ENCODE assay signal across 1 cellular context in the genomic region with DNA sequence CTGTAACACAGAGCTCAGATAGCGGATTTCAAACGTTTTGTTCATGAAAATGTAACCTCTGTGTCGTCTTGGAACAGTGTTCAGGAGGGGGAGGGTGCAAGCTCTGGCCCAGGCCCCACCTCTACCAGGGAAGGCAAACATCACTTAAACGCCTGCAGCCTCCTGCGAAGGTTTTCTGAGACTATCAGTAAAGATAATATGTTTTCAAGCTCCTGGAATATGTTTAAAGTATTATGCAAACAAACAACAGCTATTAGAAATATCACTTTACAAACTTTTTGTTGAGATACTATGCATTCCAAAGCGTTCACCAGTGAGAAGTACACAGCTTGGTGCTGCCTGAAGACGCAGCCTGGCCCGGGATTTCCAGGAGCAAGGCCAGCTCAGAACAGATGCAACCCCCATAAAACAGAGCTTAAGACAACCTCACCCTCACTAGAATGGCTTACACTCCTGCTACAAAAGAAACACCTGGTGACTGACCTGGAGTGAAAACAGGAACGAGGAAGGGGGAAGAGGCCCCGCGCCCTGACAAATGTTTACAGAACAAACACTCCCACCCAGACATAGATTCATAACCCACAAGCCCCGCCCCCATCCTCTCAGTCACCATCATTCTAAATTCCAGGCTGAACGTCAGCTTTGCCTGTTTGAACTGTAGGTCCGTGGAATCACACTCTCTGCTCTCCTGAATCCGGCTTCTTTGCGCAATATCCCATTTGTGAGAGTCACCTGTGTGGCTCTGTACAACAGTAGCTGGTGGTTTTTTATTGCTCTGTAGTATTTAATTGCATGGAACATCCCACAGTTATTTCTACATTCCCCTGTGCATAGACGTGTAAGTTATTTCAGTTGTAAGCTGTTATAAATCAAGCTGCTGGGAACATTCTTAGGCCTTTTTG.
TF ChIP-seq lines count a peak whose summit lies in the region.

No MANE protein-coding gene starts in this region.

TF ChIP-seq in HepG2, 621 proteins besides CTCF, POLR2A, EP300 and RAD21 (continued from another document and continues in another):
- TF ChIP-seq, protein P1, sequence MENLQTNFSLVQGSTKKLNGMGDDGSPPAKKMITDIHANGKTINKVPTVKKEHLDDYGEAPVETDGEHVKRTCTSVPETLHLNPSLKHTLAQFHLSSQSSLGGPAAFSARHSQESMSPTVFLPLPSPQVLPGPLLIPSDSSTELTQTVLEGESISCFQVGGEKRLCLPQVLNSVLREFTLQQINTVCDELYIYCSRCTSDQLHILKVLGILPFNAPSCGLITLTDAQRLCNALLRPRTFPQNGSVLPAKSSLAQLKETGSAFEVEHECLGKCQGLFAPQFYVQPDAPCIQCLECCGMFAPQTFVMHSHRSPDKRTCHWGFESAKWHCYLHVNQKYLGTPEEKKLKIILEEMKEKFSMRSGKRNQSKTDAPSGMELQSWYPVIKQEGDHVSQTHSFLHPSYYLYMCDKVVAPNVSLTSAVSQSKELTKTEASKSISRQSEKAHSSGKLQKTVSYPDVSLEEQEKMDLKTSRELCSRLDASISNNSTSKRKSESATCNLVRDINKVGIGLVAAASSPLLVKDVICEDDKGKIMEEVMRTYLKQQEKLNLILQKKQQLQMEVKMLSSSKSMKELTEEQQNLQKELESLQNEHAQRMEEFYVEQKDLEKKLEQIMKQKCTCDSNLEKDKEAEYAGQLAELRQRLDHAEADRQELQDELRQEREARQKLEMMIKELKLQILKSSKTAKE (CRISPR knock-in tag; IDR thresholded peaks at IDR 0.05; ENCODE audit: borderline replicate concordance): 0 out of 2 replicates have a peak, but pooled peaks have one; percentile 30
- TF ChIP-seq CREM (IDR thresholded peaks at IDR 0.05) (peak; percentile 46; the same call in 1 of the 2 replicates), CREM (CRISPR knock-in tag; IDR thresholded peaks at IDR 0.05) (no peak), RELA (CRISPR knock-in tag; IDR thresholded peaks at IDR 0.05) (no peak), JDP2 (CRISPR knock-in tag; IDR thresholded peaks at IDR 0.05; ENCODE audit: borderline replicate concordance) (no peak), AKAP8 (CRISPR knock-in tag; IDR thresholded peaks at IDR 0.05) (no peak), ATF1 (CRISPR knock-in tag; IDR thresholded peaks at IDR 0.05) (peak; percentile 63), ZBTB7B (CRISPR knock-in tag; IDR thresholded peaks at IDR 0.05) (no peak), ZNF12 (CRISPR knock-in tag; IDR thresholded peaks at IDR 0.05) (no peak), HDAC1 (CRISPR knock-in tag; IDR thresholded peaks at IDR 0.05) (peak; percentile 51; the same call in 1 of the 2 replicates), KMT2A (CRISPR knock-in tag; IDR thresholded peaks at IDR 0.05) (0 out of 2 replicates have a peak, but pooled peaks have one; percentile 48), ZNF772 (CRISPR knock-in tag; IDR thresholded peaks at IDR 0.05) (peak; percentile 64; the same call in 1 of the 2 replicates), KDM6A (CRISPR knock-in tag; IDR thresholded peaks at IDR 0.05; ENCODE audit: low read depth) (no peak), TSC22D2 (CRISPR knock-in tag; IDR thresholded peaks at IDR 0.05; ENCODE audit: borderline replicate concordance) (no peak), YEATS4 (CRISPR knock-in tag; IDR thresholded peaks at IDR 0.05; ENCODE audit: borderline replicate concordance) (no peak)
- TF ChIP-seq, protein P2, sequence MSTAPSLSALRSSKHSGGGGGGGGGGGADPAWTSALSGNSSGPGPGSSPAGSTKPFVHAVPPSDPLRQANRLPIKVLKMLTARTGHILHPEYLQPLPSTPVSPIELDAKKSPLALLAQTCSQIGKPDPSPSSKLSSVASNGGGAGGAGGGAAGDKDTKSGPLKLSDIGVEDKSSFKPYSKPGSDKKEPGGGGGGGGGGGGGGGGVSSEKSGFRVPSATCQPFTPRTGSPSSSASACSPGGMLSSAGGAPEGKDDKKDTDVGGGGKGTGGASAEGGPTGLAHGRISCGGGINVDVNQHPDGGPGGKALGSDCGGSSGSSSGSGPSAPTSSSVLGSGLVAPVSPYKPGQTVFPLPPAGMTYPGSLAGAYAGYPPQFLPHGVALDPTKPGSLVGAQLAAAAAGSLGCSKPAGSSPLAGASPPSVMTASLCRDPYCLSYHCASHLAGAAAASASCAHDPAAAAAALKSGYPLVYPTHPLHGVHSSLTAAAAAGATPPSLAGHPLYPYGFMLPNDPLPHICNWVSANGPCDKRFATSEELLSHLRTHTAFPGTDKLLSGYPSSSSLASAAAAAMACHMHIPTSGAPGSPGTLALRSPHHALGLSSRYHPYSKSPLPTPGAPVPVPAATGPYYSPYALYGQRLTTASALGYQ (CRISPR knock-in tag; IDR thresholded peaks at IDR 0.05): 0 out of 2 replicates have a peak, but pooled peaks have one; percentile 22
- TF ChIP-seq, protein P3, sequence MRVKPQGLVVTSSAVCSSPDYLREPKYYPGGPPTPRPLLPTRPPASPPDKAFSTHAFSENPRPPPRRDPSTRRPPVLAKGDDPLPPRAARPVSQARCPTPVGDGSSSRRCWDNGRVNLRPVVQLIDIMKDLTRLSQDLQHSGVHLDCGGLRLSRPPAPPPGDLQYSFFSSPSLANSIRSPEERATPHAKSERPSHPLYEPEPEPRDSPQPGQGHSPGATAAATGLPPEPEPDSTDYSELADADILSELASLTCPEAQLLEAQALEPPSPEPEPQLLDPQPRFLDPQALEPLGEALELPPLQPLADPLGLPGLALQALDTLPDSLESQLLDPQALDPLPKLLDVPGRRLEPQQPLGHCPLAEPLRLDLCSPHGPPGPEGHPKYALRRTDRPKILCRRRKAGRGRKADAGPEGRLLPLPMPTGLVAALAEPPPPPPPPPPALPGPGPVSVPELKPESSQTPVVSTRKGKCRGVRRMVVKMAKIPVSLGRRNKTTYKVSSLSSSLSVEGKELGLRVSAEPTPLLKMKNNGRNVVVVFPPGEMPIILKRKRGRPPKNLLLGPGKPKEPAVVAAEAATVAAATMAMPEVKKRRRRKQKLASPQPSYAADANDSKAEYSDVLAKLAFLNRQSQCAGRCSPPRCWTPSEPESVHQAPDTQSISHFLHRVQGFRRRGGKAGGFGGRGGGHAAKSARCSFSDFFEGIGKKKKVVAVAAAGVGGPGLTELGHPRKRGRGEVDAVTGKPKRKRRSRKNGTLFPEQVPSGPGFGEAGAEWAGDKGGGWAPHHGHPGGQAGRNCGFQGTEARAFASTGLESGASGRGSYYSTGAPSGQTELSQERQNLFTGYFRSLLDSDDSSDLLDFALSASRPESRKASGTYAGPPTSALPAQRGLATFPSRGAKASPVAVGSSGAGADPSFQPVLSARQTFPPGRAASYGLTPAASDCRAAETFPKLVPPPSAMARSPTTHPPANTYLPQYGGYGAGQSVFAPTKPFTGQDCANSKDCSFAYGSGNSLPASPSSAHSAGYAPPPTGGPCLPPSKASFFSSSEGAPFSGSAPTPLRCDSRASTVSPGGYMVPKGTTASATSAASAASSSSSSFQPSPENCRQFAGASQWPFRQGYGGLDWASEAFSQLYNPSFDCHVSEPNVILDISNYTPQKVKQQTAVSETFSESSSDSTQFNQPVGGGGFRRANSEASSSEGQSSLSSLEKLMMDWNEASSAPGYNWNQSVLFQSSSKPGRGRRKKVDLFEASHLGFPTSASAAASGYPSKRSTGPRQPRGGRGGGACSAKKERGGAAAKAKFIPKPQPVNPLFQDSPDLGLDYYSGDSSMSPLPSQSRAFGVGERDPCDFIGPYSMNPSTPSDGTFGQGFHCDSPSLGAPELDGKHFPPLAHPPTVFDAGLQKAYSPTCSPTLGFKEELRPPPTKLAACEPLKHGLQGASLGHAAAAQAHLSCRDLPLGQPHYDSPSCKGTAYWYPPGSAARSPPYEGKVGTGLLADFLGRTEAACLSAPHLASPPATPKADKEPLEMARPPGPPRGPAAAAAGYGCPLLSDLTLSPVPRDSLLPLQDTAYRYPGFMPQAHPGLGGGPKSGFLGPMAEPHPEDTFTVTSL (CRISPR knock-in tag; IDR thresholded peaks at IDR 0.05; ENCODE audit: borderline replicate concordance): peak; percentile 26; the same call in 1 of the 2 replicates
- TF ChIP-seq, protein P4, sequence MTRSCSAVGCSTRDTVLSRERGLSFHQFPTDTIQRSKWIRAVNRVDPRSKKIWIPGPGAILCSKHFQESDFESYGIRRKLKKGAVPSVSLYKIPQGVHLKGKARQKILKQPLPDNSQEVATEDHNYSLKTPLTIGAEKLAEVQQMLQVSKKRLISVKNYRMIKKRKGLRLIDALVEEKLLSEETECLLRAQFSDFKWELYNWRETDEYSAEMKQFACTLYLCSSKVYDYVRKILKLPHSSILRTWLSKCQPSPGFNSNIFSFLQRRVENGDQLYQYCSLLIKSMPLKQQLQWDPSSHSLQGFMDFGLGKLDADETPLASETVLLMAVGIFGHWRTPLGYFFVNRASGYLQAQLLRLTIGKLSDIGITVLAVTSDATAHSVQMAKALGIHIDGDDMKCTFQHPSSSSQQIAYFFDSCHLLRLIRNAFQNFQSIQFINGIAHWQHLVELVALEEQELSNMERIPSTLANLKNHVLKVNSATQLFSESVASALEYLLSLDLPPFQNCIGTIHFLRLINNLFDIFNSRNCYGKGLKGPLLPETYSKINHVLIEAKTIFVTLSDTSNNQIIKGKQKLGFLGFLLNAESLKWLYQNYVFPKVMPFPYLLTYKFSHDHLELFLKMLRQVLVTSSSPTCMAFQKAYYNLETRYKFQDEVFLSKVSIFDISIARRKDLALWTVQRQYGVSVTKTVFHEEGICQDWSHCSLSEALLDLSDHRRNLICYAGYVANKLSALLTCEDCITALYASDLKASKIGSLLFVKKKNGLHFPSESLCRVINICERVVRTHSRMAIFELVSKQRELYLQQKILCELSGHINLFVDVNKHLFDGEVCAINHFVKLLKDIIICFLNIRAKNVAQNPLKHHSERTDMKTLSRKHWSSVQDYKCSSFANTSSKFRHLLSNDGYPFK (CRISPR knock-in tag; IDR thresholded peaks at IDR 0.05; ENCODE audit: borderline replicate concordance): 0 out of 2 replicates have a peak, but pooled peaks have one; percentile 42
- TF ChIP-seq, protein P5, sequence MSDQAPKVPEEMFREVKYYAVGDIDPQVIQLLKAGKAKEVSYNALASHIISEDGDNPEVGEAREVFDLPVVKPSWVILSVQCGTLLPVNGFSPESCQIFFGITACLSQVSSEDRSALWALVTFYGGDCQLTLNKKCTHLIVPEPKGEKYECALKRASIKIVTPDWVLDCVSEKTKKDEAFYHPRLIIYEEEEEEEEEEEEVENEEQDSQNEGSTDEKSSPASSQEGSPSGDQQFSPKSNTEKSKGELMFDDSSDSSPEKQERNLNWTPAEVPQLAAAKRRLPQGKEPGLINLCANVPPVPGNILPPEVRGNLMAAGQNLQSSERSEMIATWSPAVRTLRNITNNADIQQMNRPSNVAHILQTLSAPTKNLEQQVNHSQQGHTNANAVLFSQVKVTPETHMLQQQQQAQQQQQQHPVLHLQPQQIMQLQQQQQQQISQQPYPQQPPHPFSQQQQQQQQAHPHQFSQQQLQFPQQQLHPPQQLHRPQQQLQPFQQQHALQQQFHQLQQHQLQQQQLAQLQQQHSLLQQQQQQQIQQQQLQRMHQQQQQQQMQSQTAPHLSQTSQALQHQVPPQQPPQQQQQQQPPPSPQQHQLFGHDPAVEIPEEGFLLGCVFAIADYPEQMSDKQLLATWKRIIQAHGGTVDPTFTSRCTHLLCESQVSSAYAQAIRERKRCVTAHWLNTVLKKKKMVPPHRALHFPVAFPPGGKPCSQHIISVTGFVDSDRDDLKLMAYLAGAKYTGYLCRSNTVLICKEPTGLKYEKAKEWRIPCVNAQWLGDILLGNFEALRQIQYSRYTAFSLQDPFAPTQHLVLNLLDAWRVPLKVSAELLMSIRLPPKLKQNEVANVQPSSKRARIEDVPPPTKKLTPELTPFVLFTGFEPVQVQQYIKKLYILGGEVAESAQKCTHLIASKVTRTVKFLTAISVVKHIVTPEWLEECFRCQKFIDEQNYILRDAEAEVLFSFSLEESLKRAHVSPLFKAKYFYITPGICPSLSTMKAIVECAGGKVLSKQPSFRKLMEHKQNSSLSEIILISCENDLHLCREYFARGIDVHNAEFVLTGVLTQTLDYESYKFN (CRISPR knock-in tag; conservative IDR thresholded peaks at IDR 0.05): peak; percentile 92
- TF ChIP-seq, protein P6, sequence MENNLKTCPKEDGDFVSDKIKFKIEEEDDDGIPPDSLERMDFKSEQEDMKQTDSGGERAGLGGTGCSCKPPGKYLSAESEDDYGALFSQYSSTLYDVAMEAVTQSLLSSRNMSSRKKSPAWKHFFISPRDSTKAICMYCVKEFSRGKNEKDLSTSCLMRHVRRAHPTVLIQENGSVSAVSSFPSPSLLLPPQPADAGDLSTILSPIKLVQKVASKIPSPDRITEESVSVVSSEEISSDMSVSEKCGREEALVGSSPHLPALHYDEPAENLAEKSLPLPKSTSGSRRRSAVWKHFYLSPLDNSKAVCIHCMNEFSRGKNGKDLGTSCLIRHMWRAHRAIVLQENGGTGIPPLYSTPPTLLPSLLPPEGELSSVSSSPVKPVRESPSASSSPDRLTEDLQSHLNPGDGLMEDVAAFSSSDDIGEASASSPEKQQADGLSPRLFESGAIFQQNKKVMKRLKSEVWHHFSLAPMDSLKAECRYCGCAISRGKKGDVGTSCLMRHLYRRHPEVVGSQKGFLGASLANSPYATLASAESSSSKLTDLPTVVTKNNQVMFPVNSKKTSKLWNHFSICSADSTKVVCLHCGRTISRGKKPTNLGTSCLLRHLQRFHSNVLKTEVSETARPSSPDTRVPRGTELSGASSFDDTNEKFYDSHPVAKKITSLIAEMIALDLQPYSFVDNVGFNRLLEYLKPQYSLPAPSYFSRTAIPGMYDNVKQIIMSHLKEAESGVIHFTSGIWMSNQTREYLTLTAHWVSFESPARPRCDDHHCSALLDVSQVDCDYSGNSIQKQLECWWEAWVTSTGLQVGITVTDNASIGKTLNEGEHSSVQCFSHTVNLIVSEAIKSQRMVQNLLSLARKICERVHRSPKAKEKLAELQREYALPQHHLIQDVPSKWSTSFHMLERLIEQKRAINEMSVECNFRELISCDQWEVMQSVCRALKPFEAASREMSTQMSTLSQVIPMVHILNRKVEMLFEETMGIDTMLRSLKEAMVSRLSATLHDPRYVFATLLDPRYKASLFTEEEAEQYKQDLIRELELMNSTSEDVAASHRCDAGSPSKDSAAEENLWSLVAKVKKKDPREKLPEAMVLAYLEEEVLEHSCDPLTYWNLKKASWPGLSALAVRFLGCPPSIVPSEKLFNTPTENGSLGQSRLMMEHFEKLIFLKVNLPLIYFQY (CRISPR knock-in tag; IDR thresholded peaks at IDR 0.05; ENCODE audit: borderline replicate concordance): no peak
